Comparison of ENCODE assay signal across 16 cellular contexts in genomic region chr11:34644669-34645406, GRCh38. TPM values are rescaled to one million over a fixed set of nuclear protein-coding genes. Genes with fewer than 3 reads are reported as not detected.
A peak's percentile ranks its signal among the peaks of the same experiment; 100 is the strongest.
DNase-seq lines count a peak whose midpoint lies in the region; ATAC-seq, FAIRE-seq and TF ChIP-seq lines count a peak whose summit lies in the region.
"Had no signal": no experiment of that assay in that cellular context is flagged by ENCODE, and none has a peak within 500 bp of the region (broad histone marks: within the 10 kb centered on the region; RNA-seq: fewer than 3 reads in every experiment).

No MANE protein-coding gene starts in this region.

- WGBS in H1 (ENCODE audit: extremely low coverage in 1 of 2, insufficient coverage in 1 of 2, insufficient read length in 1 of 2, insufficient replicate concordance in 2 of 2, low coverage in 1 of 2, low lambda C conversion rate in 2 of 2, missing lambda C conversion rate in 1 of 2), 2 experiments, result 82% methylated on average over 9 of the region's 9 CpGs; no CpG with 5 or more reads in 1 of the 2 experiments
- no CpG with 5 or more reads among the region's 9 CpGs for WGBS in mesendoderm (ENCODE audit: extremely low coverage, insufficient coverage, low lambda C conversion rate)

- H3K4me3 ChIP-seq in AG10803 (ENCODE audit: low read length) (no peak overlapping the region), Panc1 (ENCODE audit: low read depth in 2 of 2, low read length in 2 of 2) (no peak overlapping the region), H1 (ENCODE audit: extremely low read depth in 1 of 4, insufficient read depth in 2 of 4, low read depth in 3 of 4, low read length in 4 of 4) (no peak overlapping the region), mesendoderm (ENCODE audit: low read length) (no peak overlapping the region)

- no peak overlapping the region for H2BK20ac ChIP-seq in H1 (ENCODE audit: low read length)

- H3K79me2 ChIP-seq in H1 (ENCODE audit: control insufficient read depth in 1 of 2, insufficient read depth in 2 of 2, low read length in 2 of 2), result no peaks in the 10 kb centered on the region
- H3K79me2 ChIP-seq in mesendoderm (ENCODE audit: control insufficient read depth, insufficient read depth, low read length), result no peaks in the 10 kb centered on the region

- H3K27me3 ChIP-seq in Panc1 (ENCODE audit: control insufficient read depth, insufficient read depth, low read length), result no peaks in the 10 kb centered on the region
- no peaks in the 10 kb centered on the region for H3K27me3 ChIP-seq in H1 (replicated peaks in 1 of 4; ENCODE audit: control insufficient read depth in 3 of 4, extremely low read depth in 1 of 4, insufficient read depth in 3 of 4, low read length in 3 of 4)
- no peaks in the 10 kb centered on the region for H3K27me3 ChIP-seq in mesendoderm (ENCODE audit: insufficient read depth, low read length, poor library complexity)

- no peak overlapping the region for H3K4me2 ChIP-seq in H1 (ENCODE audit: insufficient read depth in 1 of 2, low read depth in 2 of 2, low read length in 2 of 2)
- H3K4me2 ChIP-seq in mesendoderm (ENCODE audit: low read length), result no peak overlapping the region

- TF ChIP-seq CTCF in AG10803 (conservative IDR thresholded peaks at IDR 0.05; ENCODE audit: low read length), result no peak
- no peak for TF ChIP-seq CTCF in Panc1 (IDR thresholded peaks at IDR 0.05)
- TF ChIP-seq CTCF in H1 (IDR thresholded peaks at IDR 0.05; ENCODE audit: control extremely low read depth in 1 of 3, insufficient read depth in 1 of 3, low read depth in 1 of 3, low read length in 3 of 3), result no peak

- no peaks in the 10 kb centered on the region for H4K20me1 ChIP-seq in H1 (replicated peaks in 1 of 2; ENCODE audit: control insufficient read depth in 1 of 2, insufficient read depth in 2 of 2, low read length in 2 of 2)

- H2AK5ac ChIP-seq in H1 (ENCODE audit: low read depth, low read length), result no peak overlapping the region
- H2AK5ac ChIP-seq in mesendoderm (ENCODE audit: low read length), result no peak overlapping the region

- CTCF ChIA-PET in Panc1 (lab: Charles Lee), result no interaction called here
- CTCF ChIA-PET in H1 (lab: Charles Lee; ENCODE audit: partially characterized antibody), result interaction anchor here (0.8 to 1.6 kb wide), 8 partner anchors 9 to 179 kb away, joined by 3 to 5 read pairs (median 3); no protein-coding TSS in a partner anchor
- CTCF ChIA-PET in activated CD4-positive, alpha-beta memory T cell treated with anti-CD3 and anti-CD28 coated beads for 36 hours (lab: Charles Lee), result interaction anchor here (2.3 kb wide), 1 partner anchor 59 kb away, joined by 7 read pairs; no protein-coding TSS in a partner anchor

- H3K79me1 ChIP-seq in H1 (ENCODE audit: low read depth, low read length) (no peaks in the 10 kb centered on the region), mesendoderm (ENCODE audit: low read length) (no peaks in the 10 kb centered on the region)

- peak overlapping the region; percentile 83; the same call in 1 of the 2 replicates for H2AFZ ChIP-seq in H1 (ENCODE audit: low read length)

- H3K4me1 ChIP-seq in Panc1 (ENCODE audit: control insufficient read depth, insufficient read depth, low read length), result peaks cover 12% of the 10 kb centered on the region
- peaks cover 0 to 2% (median 0%) of the 10 kb centered on the region in 4 experiments; a peak in 1 of 7 replicates for H3K4me1 ChIP-seq in H1 (replicated peaks in 1 of 4; ENCODE audit: control insufficient read depth in 3 of 4, insufficient read depth in 4 of 4, low read length in 3 of 4)
- H3K4me1 ChIP-seq in mesendoderm (ENCODE audit: control insufficient read depth, low read depth, low read length), result no peaks in the 10 kb centered on the region

- TF ChIP-seq EP300 in H1 (IDR thresholded peaks at IDR 0.05; ENCODE audit: borderline replicate concordance in 1 of 2, low read depth in 2 of 2, low read length in 2 of 2), result no peak

- in situ Hi-C loops in Panc1 (cut with HindIII; ENCODE audit: low pct_unique_long_range_greater_than_20kb, low sequenced_read_pairs), result no loop called here

- BruUV-seq in Panc1 (replicated peaks; lab: Mats Ljungman, UMichigan), result no TSS peak

- POLR2A ChIA-PET in Panc1 (lab: Charles Lee), result no interaction called here
- POLR2A ChIA-PET in H1 (lab: Charles Lee; ENCODE audit: partially characterized antibody), result interaction anchor here (0.5 to 1.0 kb wide), 2 partner anchors 11 to 182 kb away, joined by 3 read pairs; no protein-coding TSS in a partner anchor
- POLR2A ChIA-PET in activated CD4-positive, alpha-beta memory T cell treated with anti-CD3 and anti-CD28 coated beads for 36 hours (lab: Charles Lee), result no interaction called here

- no peaks in the 10 kb centered on the region; the same call in 1 of the 2 replicates for H3K23me2 ChIP-seq in H1 (ENCODE audit: low read depth, low read length)

- H3K36me3 Mint-ChIP-seq in activated CD4-positive, alpha-beta memory T cell treated with anti-CD3 and anti-CD28 coated beads for 36 hours, result no peaks in the 10 kb centered on the region
- H3K36me3 Mint-ChIP-seq: brain had no signal

- H3K4ac ChIP-seq in H1 (replicated peaks; ENCODE audit: insufficient read length, low read depth, low read length) (no peak overlapping the region), mesendoderm (ENCODE audit: low read depth, low read length) (no peak overlapping the region)

- H2BK120ac ChIP-seq in H1 (replicated peaks; ENCODE audit: low read depth, low read length), result no peak overlapping the region
- H2BK120ac ChIP-seq in mesendoderm (ENCODE audit: low read depth, low read length), result no peak overlapping the region

- H3K56ac ChIP-seq in H1 (replicated peaks; ENCODE audit: insufficient read length, low read depth, low read length) (no peak overlapping the region), mesendoderm (ENCODE audit: low read length) (no peak overlapping the region)

- H3K14ac ChIP-seq in H1 (ENCODE audit: insufficient read length), result no peak overlapping the region

- no peak overlapping the region for H2BK12ac ChIP-seq in H1 (ENCODE audit: low read depth, low read length)

- no peaks in the 10 kb centered on the region for H3K9me3 ChIP-seq in Panc1 (ENCODE audit: control insufficient read depth, insufficient read depth, low read depth, low read length)
- H3K9me3 ChIP-seq in H1 (ENCODE audit: insufficient read depth in 2 of 2, low read depth in 1 of 2, low read length in 1 of 2), result no peaks in the 10 kb centered on the region

- H3K18ac ChIP-seq in H1 (ENCODE audit: extremely low read depth, low read length) (no peak overlapping the region), mesendoderm (ENCODE audit: low read length) (no peak overlapping the region)

- H3K36me3 ChIP-seq in Panc1 (ENCODE audit: control insufficient read depth, insufficient read depth, low read length), result no peaks in the 10 kb centered on the region
- H3K36me3 ChIP-seq in H1 (ENCODE audit: control insufficient read depth in 2 of 4, insufficient read depth in 4 of 4, low read length in 3 of 4), result no peaks in the 10 kb centered on the region
- H3K36me3 ChIP-seq in mesendoderm (ENCODE audit: control insufficient read depth, insufficient read depth, low read length), result no peaks in the 10 kb centered on the region

- intact Hi-C loops in Panc1 (cut with micrococcal nuclease; ENCODE audit: unreplicated experiment), result no loop called here
- intact Hi-C loops in activated CD4-positive, alpha-beta memory T cell treated with anti-CD3 and anti-CD28 coated beads for 36 hours (cut with micrococcal nuclease), result no loop called here

- H3K27ac ChIP-seq in Panc1 (ENCODE audit: low read length) (peak overlapping the region; percentile 49; the same call in 1 of the 2 replicates), H1 (ENCODE audit: low read depth, low read length) (no peak overlapping the region), mesendoderm (ENCODE audit: low read depth, low read length) (no peak overlapping the region)

- TF ChIP-seq RAD21 in H1 (IDR thresholded peaks at IDR 0.05 in 1 of 2, conservative IDR thresholded peaks at IDR 0.05 in 1 of 2; ENCODE audit: low read depth in 2 of 2, low read length in 2 of 2), result no peak

- FAIRE-seq in H1 (lab: Jason Lieb, UNC), result no peak
- FAIRE-seq in GM12891 (lab: Jason Lieb, UNC), result no peak
- FAIRE-seq: frontal cortex had no signal

- H4K8ac ChIP-seq in H1 (ENCODE audit: extremely low read depth, insufficient read depth, low read length) (no peak overlapping the region), mesendoderm (ENCODE audit: low read depth, low read length) (no peak overlapping the region)

- no peak overlapping the region for H3K27ac Mint-ChIP-seq in activated CD4-positive, alpha-beta memory T cell treated with anti-CD3 and anti-CD28 coated beads for 36 hours
- H3K27ac Mint-ChIP-seq: brain had no signal

- no peaks in the 10 kb centered on the region for H3K9me3 Mint-ChIP-seq in activated CD4-positive, alpha-beta memory T cell treated with anti-CD3 and anti-CD28 coated beads for 36 hours
- H3K9me3 Mint-ChIP-seq: brain had no signal

- H4K5ac ChIP-seq in H1 (ENCODE audit: insufficient read length, low read depth, low read length) (no peak overlapping the region), mesendoderm (ENCODE audit: low read length) (no peak overlapping the region)

- H3K4me1 Mint-ChIP-seq in activated CD4-positive, alpha-beta memory T cell treated with anti-CD3 and anti-CD28 coated beads for 36 hours (ENCODE audit: low read depth), result peaks cover 4% of the 10 kb centered on the region
- H3K4me1 Mint-ChIP-seq: neural crest cell had no signal

- TF ChIP-seq POLR2A in H1 (IDR thresholded peaks at IDR 0.05; ENCODE audit: control extremely low read depth in 1 of 2, low read depth in 2 of 2, low read length in 2 of 2) (no peak), GM12891 (IDR thresholded peaks at IDR 0.05; ENCODE audit: low read depth, low read length) (no peak)

- H3K27me3 Mint-ChIP-seq in activated CD4-positive, alpha-beta memory T cell treated with anti-CD3 and anti-CD28 coated beads for 36 hours, result peaks cover 38% of the 10 kb centered on the region
- H3K27me3 Mint-ChIP-seq: brain had no signal

- no peak for ATAC-seq in Panc1
- ATAC-seq: activated CD4-positive, CD25-positive, alpha-beta regulatory T cell treated with anti-CD3 and anti-CD28 coated beads, Interleukin-2, amount 50 U/mL, for 24 hours; left cardiac atrium had no signal

- H3K23ac ChIP-seq in H1 (ENCODE audit: insufficient read length) (no peak overlapping the region), mesendoderm (ENCODE audit: low read length) (no peak overlapping the region)

- DNase-seq in AG10803 (ENCODE audit: low read depth) (peak; percentile 63), Panc1 (ENCODE audit: low read depth, low spot score) (no peak), H1 (ENCODE audit: low read depth in 1 of 2, low spot score in 2 of 2) (no peak), mesendoderm (peak; percentile 18), nucleus accumbens (lab: John Stamatoyannopoulos, UW) (no peak), GM12891 (ENCODE audit: insufficient read length, low spot score) (no peak)
- no peak for DNase-seq in stimulated activated CD4-positive, alpha-beta T cell treated with anti-CD3 and anti-CD28 coated beads, Interleukin-4, amount 100 ng/mL, for 4 hours
- no peak for DNase-seq in activated CD4-positive, alpha-beta memory T cell treated with anti-CD3 and anti-CD28 coated beads for 36 hours
- DNase-seq: activated T-cell treated with anti-CD3 and anti-CD28 coated beads, Interleukin-2, amount 50 U/mL, for 48 hours; left cardiac atrium; NCI-H1105; NCI-H526 treated with DMSO at 0.1 percent for 48 hours had no signal

- H2BK15ac ChIP-seq in H1 (ENCODE audit: low read length) (no peak overlapping the region), mesendoderm (replicated peaks; ENCODE audit: low read depth) (no peak overlapping the region)

- H2BK5ac ChIP-seq in H1 (ENCODE audit: low read depth, low read length) (no peak overlapping the region), mesendoderm (ENCODE audit: low read length) (no peak overlapping the region)

- no peak overlapping the region for H3K4me3 Mint-ChIP-seq in activated CD4-positive, alpha-beta memory T cell treated with anti-CD3 and anti-CD28 coated beads for 36 hours
- H3K4me3 Mint-ChIP-seq: brain, neural crest cell had no signal

- H3K9ac ChIP-seq in H1 (replicated peaks in 1 of 4; ENCODE audit: extremely low read depth in 1 of 4, low read depth in 3 of 4, low read length in 3 of 4) (no peak overlapping the region), mesendoderm (ENCODE audit: low read length) (no peak overlapping the region)

- H4K91ac ChIP-seq in H1 (replicated peaks; ENCODE audit: insufficient read length, low read length), result no peak overlapping the region

RNA-seq across cellular contexts. Expression of gene EHF, which starts 23.9 kb away (rescaled TPM):
- 0.51 TPM for total RNA-seq in Panc1 (2021; ENCODE audit: unreplicated experiment)
- 0.17 TPM for polyA plus RNA-seq in Panc1 (2012; ENCODE audit: insufficient read length)
- total RNA-seq in H1 (2021; fragmentation: NEBNext Ultra II Directional; extraction: Animal tissue kit (Norgen Biotek cat#: 25700)), result not detected in 2 replicates
- polyA plus RNA-seq in H1 (2011; rRNA removed), result not detected in 2 replicates
- polyA plus RNA-seq in H1 (2011; cell fraction: cytosol; rRNA removed), result not detected
- not detected for polyA plus RNA-seq in H1 (2011; cell fraction: nucleus; rRNA removed)
- not detected in 4 replicates for polyA plus RNA-seq in H1 (2012, experiment 1 of 2)
- not detected for polyA plus RNA-seq in H1 (2012, experiment 2 of 2)
- not detected for polyA plus RNA-seq in H1 (2013, experiment 1 of 2)
- polyA plus RNA-seq in H1 (2013, experiment 2 of 2), result not detected
- polyA minus RNA-seq in H1 (2011; rRNA and poly(A)+ RNA removed), result not detected in 2 replicates
- polyA minus RNA-seq in H1 (2011; cell fraction: cytosol; rRNA and poly(A)+ RNA removed), result not detected
- not detected for polyA minus RNA-seq in H1 (2011; cell fraction: nucleus; rRNA and poly(A)+ RNA removed)
- 0.06 TPM for polyA plus RNA-seq in mesendoderm (2013, experiment 1 of 2)
- not detected for polyA plus RNA-seq in mesendoderm (2013, experiment 2 of 2)
- total RNA-seq in activated CD4-positive, alpha-beta memory T cell treated with anti-CD3 and anti-CD28 coated beads for 36 hours, result not detected
- polyA plus RNA-seq in GM12891 (2012; ENCODE audit: low read depth, missing spikeins), result 0.05 TPM
- total RNA-seq: neural crest cell had no signal

Comparison
In these comparisons a context has a peak if more than half of its experiments do, and no peak if none do; other contexts are left out.
1. DNase-seq: peak in AG10803 (single experiment) and mesendoderm (single experiment); none in Panc1 (single experiment), H1 (0 of 2), stimulated activated CD4-positive, alpha-beta T cell treated with anti-CD3 and anti-CD28 coated beads, Interleukin-4, amount 100 ng/mL, for 4 hours (0 of 2), activated CD4-positive, alpha-beta memory T cell treated with anti-CD3 and anti-CD28 coated beads for 36 hours (single experiment), nucleus accumbens (0 of 56) and GM12891 (single experiment).